8 cellular contexts compared by ENCODE assay signal in genomic region chr4:140150636-140150885, GRCh38. TPM values are rescaled to one million over a fixed set of nuclear protein-coding genes. Genes with fewer than 3 reads are reported as not detected.
A peak's percentile ranks its signal among the peaks of the same experiment; 100 is the strongest.
DNase-seq lines count a peak whose midpoint lies in the region; ATAC-seq and TF ChIP-seq lines count a peak whose summit lies in the region.

No MANE protein-coding gene starts in this region.

- peaks cover 30% of the 10 kb centered on the region for H3F3A ChIP-seq in SK-N-SH (replicated peaks; ENCODE audit: insufficient read depth)

- H3K36me3 Mint-ChIP-seq in WTC11 = no peaks in the 10 kb centered on the region
- no peaks in the 10 kb centered on the region for H3K36me3 Mint-ChIP-seq in osteocyte (ENCODE audit: unreplicated experiment)

- H3K27me3 ChIP-seq in SK-N-SH (ENCODE audit: insufficient read depth) = no peaks in the 10 kb centered on the region
- no peaks in the 10 kb centered on the region for H3K27me3 ChIP-seq in esophagus (ENCODE audit: control insufficient read depth in 1 of 2, insufficient read depth in 2 of 2, low read length in 2 of 2)

- no peaks in the 10 kb centered on the region for H3K9me3 ChIP-seq in SK-N-SH
- no peaks in the 10 kb centered on the region for H3K9me3 ChIP-seq in esophagus (ENCODE audit: control insufficient read depth in 2 of 2, insufficient read depth in 1 of 2, low read depth in 1 of 2, low read length in 1 of 2)

- no peak for DNase-seq in SK-N-SH
- no peak for DNase-seq in WTC11 (ENCODE audit: low spot score)
- DNase-seq in osteocyte (ENCODE audit: extremely low spot score, unreplicated experiment) = no peak
- DNase-seq in pons (ENCODE audit: low spot score) = no peak
- no peak for DNase-seq in SIG-M5 (lab: John Stamatoyannopoulos, UW)
- DNase-seq in GM10266 (ENCODE audit: extremely low spot score) = no peak

- peak; percentile 25; the same call in 1 of the 2 replicates for TF ChIP-seq RAD21 in SK-N-SH (IDR thresholded peaks at IDR 0.05; ENCODE audit: low read length)

- no peak for TF ChIP-seq EP300 in SK-N-SH (IDR thresholded peaks at IDR 0.05; ENCODE audit: borderline replicate concordance in 1 of 2, low read depth in 1 of 2, low read length in 1 of 2)

- peak overlapping the region; percentile 94 to 97 for H3K4me3 ChIP-seq in SK-N-SH (ENCODE audit: low read depth in 2 of 2, low read length in 1 of 2)
- H3K4me3 ChIP-seq in esophagus (ENCODE audit: low read depth in 1 of 2, low read length in 2 of 2) = peak overlapping the region; percentile 78 to 85

- H3K27ac Mint-ChIP-seq in WTC11 (peak overlapping the region; percentile 92), osteocyte (ENCODE audit: unreplicated experiment) (peak overlapping the region; percentile 94)

- TF ChIP-seq CTCF in SK-N-SH (IDR thresholded peaks at IDR 0.05) (no peak), WTC11 (IDR thresholded peaks at IDR 0.05) (no peak), osteocyte (IDR thresholded peaks at IDR 0.05) (no peak), GM10266 (IDR thresholded peaks at IDR 0.05; ENCODE audit: control insufficient read depth, insufficient read depth, low read depth, missing control alignments) (no peak)

- no peaks in the 10 kb centered on the region for H3K9me3 Mint-ChIP-seq in WTC11
- no peaks in the 10 kb centered on the region for H3K9me3 Mint-ChIP-seq in osteocyte (ENCODE audit: unreplicated experiment)

- H4K20me1 ChIP-seq in SK-N-SH (ENCODE audit: insufficient read depth) = no peaks in the 10 kb centered on the region

- peak overlapping the region; percentile 93 for H2AFZ ChIP-seq in SK-N-SH (ENCODE audit: low read depth)

- CTCF ChIA-PET in SK-N-SH (lab: Yijun Ruan, JAX) = interaction anchor here (0.6 to 7.8 kb wide), 12 partner anchors 32 to 458 kb away, joined by 3 to 91 read pairs (median 3); no protein-coding TSS in a partner anchor
- CTCF ChIA-PET in WTC11 (lab: Charles Lee) = interaction anchor here (0.7 to 2.7 kb wide), 11 partner anchors 9 to 855 kb away, joined by 3 to 12 read pairs (median 3); no protein-coding TSS in a partner anchor

- H3K4me3 Mint-ChIP-seq in WTC11 (peak overlapping the region; percentile 89), osteocyte (ENCODE audit: unreplicated experiment) (peak overlapping the region; percentile 96)

- H3K36me3 ChIP-seq in SK-N-SH (replicated peaks in 1 of 2; ENCODE audit: control insufficient read depth in 1 of 2, insufficient read depth in 2 of 2, low read length in 1 of 2) = no peaks in the 10 kb centered on the region
- H3K36me3 ChIP-seq in esophagus (ENCODE audit: control insufficient read depth in 2 of 2, insufficient read depth in 2 of 2, low read length in 1 of 2) = no peaks in the 10 kb centered on the region

- H3K4me1 ChIP-seq in SK-N-SH (ENCODE audit: control insufficient read depth in 1 of 2, insufficient read depth in 2 of 2, low read depth in 1 of 2, low read length in 1 of 2) = peaks cover 0 to 17% of the 10 kb centered on the region in 2 experiments; a peak in 2 of 4 replicates
- no peaks in the 10 kb centered on the region for H3K4me1 ChIP-seq in esophagus (ENCODE audit: control insufficient read depth in 2 of 2, insufficient read depth in 2 of 2, low read length in 1 of 2)

- no peak for ATAC-seq in SK-N-SH treated with all-trans-retinoic acid at 6 μM for 48 hours
- ATAC-seq in WTC11 = no peak

- POLR2A ChIA-PET in SK-N-SH (lab: Yijun Ruan, JAX) (interaction anchor here (0.6 to 5.4 kb wide), 24 partner anchors 10 to 494 kb away, joined by 3 to 80 read pairs (median 7); no protein-coding TSS in a partner anchor), WTC11 (lab: Charles Lee) (interaction anchor here (0.6 to 3.3 kb wide), 8 partner anchors 59 to 237 kb away, joined by 3 to 17 read pairs (median 3); no protein-coding TSS in a partner anchor)

- peak overlapping the region; percentile 92 for H3K4me2 ChIP-seq in SK-N-SH

- H3K4me1 Mint-ChIP-seq in WTC11 (peaks cover 39% of the 10 kb centered on the region), osteocyte (ENCODE audit: unreplicated experiment) (peaks cover 13% of the 10 kb centered on the region)

- no peaks in the 10 kb centered on the region for H3K9me2 ChIP-seq in SK-N-SH

- peaks cover 36% of the 10 kb centered on the region for H3K79me2 ChIP-seq in SK-N-SH (ENCODE audit: insufficient read depth)

- peak overlapping the region; percentile 98 to 99 for H3K27ac ChIP-seq in SK-N-SH (ENCODE audit: low read depth in 2 of 2, low read length in 1 of 2)
- H3K27ac ChIP-seq in esophagus (ENCODE audit: low read depth in 2 of 2, low read length in 1 of 2) = peak overlapping the region; percentile 99

- peaks cover 6% of the 10 kb centered on the region; the same call in 1 of the 2 replicates for H3K27me3 Mint-ChIP-seq in WTC11 (ENCODE audit: low read depth)
- H3K27me3 Mint-ChIP-seq in osteocyte (ENCODE audit: unreplicated experiment) = no peaks in the 10 kb centered on the region

- WGBS in SK-N-SH (ENCODE audit: low lambda C conversion rate) = under 1% methylated on average over 13 of the region's 13 CpGs
- 0% methylated on average over 10 to 13 of the region's 13 CpGs for WGBS in esophagus, 2 donors

- H3K9ac ChIP-seq in SK-N-SH = peak overlapping the region; percentile 93

TF ChIP-seq in SK-N-SH, 30 proteins besides CTCF, POLR2A, EP300 and RAD21 (continues in another document):
- TF ChIP-seq RCOR1 (IDR thresholded peaks at IDR 0.05; ENCODE audit: low read length) = no peak

TF ChIP-seq in SK-N-SH treated with all-trans-retinoic acid at 6 μM for 48 hours, 23 proteins besides CTCF, POLR2A, EP300 and RAD21 (continues in another document):
- TF ChIP-seq TSHZ2 (CRISPR knock-in tag; IDR thresholded peaks at IDR 0.05) (no peak), GLIS3 (CRISPR knock-in tag; IDR thresholded peaks at IDR 0.05) (no peak), ZNF8 (CRISPR knock-in tag; IDR thresholded peaks at IDR 0.05) (no peak)

TF ChIP-seq in WTC11, 78 proteins besides CTCF, POLR2A, EP300 and RAD21 (continues in another document):
- TF ChIP-seq IRF2 (CRISPR knock-in tag; IDR thresholded peaks at IDR 0.05; ENCODE audit: borderline replicate concordance, low read depth) (no peak), ATF1 (CRISPR knock-in tag; IDR thresholded peaks at IDR 0.05) (no peak), PRDM15 (CRISPR knock-in tag; IDR thresholded peaks at IDR 0.05) (no peak), ATF2 (CRISPR knock-in tag; IDR thresholded peaks at IDR 0.05; ENCODE audit: borderline replicate concordance, low read depth) (no peak), PRRX2 (CRISPR knock-in tag; IDR thresholded peaks at IDR 0.05) (no peak), FOXJ3 (CRISPR knock-in tag; IDR thresholded peaks at IDR 0.05; ENCODE audit: borderline replicate concordance) (no peak), HMGA2 (CRISPR knock-in tag; IDR thresholded peaks at IDR 0.05) (no peak)

RNA-seq across cellular contexts. Expression of gene MAML3, which starts 3.4 kb away (rescaled TPM):
- polyA plus RNA-seq in SK-N-SH (2012; rRNA removed) (5.3 and 5.6 TPM in 2 replicates), esophagus (1 to 10 TPM; 3.7 to 3.8 TPM)
- 4.8 and 5.8 TPM in 2 replicates for polyA plus RNA-seq in SK-N-SH (2012; cell fraction: cytosol; rRNA removed)
- 3.7 and 5.2 TPM in 2 replicates for polyA plus RNA-seq in SK-N-SH (2012; cell fraction: nucleus; rRNA removed)
- total RNA-seq in WTC11 (2021) (7.4 to 8.7 TPM (median 7.9 TPM) in 3 replicates), osteocyte (8.0 and 8.2 TPM in 2 replicates)
